In genomic region chr1:233730380-233730779, GRCh38 we compare ENCODE assay signal across 1 cellular context.
TF ChIP-seq lines count a peak whose summit lies in the region.

No MANE protein-coding gene starts in this region.

TF ChIP-seq in K562, 482 proteins besides CTCF, POLR2A, EP300 and RAD21:
- TF ChIP-seq HNRNPL (IDR thresholded peaks at IDR 0.05; ENCODE audit: low read depth, low read length) (no peak), YY1 (IDR thresholded peaks at IDR 0.05; ENCODE audit: borderline replicate concordance in 1 of 3, control insufficient read depth in 1 of 3, extremely low read depth in 1 of 3, insufficient read depth in 3 of 3, insufficient read length in 1 of 3, insufficient replicate concordance in 2 of 3, low read depth in 1 of 3, low read length in 2 of 3) (peak in 1 of 3 experiments; percentile 79), MCM5 (IDR thresholded peaks at IDR 0.05; ENCODE audit: low read depth) (no peak), NR1H2 (CRISPR knock-in tag; IDR thresholded peaks at IDR 0.05) (no peak), RBM25 (IDR thresholded peaks at IDR 0.05; ENCODE audit: low read depth, low read length, severe bottlenecking) (no peak), THAP7 (CRISPR knock-in tag; IDR thresholded peaks at IDR 0.05) (no peak), MXI1 (IDR thresholded peaks at IDR 0.05; ENCODE audit: low read depth, low read length) (no peak), WHSC1 (IDR thresholded peaks at IDR 0.05; ENCODE audit: low read length) (no peak), CBX1 (IDR thresholded peaks at IDR 0.05; ENCODE audit: low read depth) (no peak), POLR2G (IDR thresholded peaks at IDR 0.05; ENCODE audit: low read depth, low read length) (no peak), GATAD2A (IDR thresholded peaks at IDR 0.05) (no peak), NR2C2 (CRISPR knock-in tag; IDR thresholded peaks at IDR 0.05) (no peak), NR2C2 (tag; IDR thresholded peaks at IDR 0.05) (no peak), MTA2 (IDR thresholded peaks at IDR 0.05; ENCODE audit: low read depth) (no peak), SMAD1 (IDR thresholded peaks at IDR 0.05; ENCODE audit: low read depth, low read length, partially characterized antibody) (no peak), RAD51 (IDR thresholded peaks at IDR 0.05; ENCODE audit: borderline replicate concordance, low read depth) (no peak), ZNF3 (CRISPR knock-in tag; IDR thresholded peaks at IDR 0.05) (no peak), CCAR2 (IDR thresholded peaks at IDR 0.05; ENCODE audit: low read depth, low read length) (no peak), CHCHD3 (CRISPR knock-in tag; IDR thresholded peaks at IDR 0.05) (no peak), USF1 (CRISPR knock-in tag; IDR thresholded peaks at IDR 0.05) (peak; percentile 23; the same call in 1 of the 2 replicates), ZNF124 (CRISPR knock-in tag; IDR thresholded peaks at IDR 0.05) (no peak), TFE3 (CRISPR knock-in tag; IDR thresholded peaks at IDR 0.05) (peak; percentile 54), ARID2 (IDR thresholded peaks at IDR 0.05) (no peak), USF2 (CRISPR knock-in tag; IDR thresholded peaks at IDR 0.05) (0 out of 2 replicates have a peak, but pooled peaks have one; percentile 4)
- TF ChIP-seq, protein P1, sequence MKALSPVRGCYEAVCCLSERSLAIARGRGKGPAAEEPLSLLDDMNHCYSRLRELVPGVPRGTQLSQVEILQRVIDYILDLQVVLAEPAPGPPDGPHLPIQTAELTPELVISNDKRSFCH (CRISPR knock-in tag; IDR thresholded peaks at IDR 0.05), result no peak
- TF ChIP-seq, protein P1 (tag; IDR thresholded peaks at IDR 0.05), result no peak
- TF ChIP-seq, protein P2, sequence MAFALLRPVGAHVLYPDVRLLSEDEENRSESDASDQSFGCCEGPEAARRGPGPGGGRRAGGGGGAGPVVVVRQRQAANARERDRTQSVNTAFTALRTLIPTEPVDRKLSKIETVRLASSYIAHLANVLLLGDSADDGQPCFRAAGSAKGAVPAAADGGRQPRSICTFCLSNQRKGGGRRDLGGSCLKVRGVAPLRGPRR (CRISPR knock-in tag; IDR thresholded peaks at IDR 0.05), result no peak
- TF ChIP-seq, protein P3, sequence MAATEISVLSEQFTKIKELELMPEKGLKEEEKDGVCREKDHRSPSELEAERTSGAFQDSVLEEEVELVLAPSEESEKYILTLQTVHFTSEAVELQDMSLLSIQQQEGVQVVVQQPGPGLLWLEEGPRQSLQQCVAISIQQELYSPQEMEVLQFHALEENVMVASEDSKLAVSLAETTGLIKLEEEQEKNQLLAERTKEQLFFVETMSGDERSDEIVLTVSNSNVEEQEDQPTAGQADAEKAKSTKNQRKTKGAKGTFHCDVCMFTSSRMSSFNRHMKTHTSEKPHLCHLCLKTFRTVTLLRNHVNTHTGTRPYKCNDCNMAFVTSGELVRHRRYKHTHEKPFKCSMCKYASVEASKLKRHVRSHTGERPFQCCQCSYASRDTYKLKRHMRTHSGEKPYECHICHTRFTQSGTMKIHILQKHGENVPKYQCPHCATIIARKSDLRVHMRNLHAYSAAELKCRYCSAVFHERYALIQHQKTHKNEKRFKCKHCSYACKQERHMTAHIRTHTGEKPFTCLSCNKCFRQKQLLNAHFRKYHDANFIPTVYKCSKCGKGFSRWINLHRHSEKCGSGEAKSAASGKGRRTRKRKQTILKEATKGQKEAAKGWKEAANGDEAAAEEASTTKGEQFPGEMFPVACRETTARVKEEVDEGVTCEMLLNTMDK (IDR thresholded peaks at IDR 0.05; ENCODE audit: borderline replicate concordance, insufficient read depth, low read depth, low read length, poor library complexity, severe bottlenecking), result no peak
- TF ChIP-seq, protein P4, sequence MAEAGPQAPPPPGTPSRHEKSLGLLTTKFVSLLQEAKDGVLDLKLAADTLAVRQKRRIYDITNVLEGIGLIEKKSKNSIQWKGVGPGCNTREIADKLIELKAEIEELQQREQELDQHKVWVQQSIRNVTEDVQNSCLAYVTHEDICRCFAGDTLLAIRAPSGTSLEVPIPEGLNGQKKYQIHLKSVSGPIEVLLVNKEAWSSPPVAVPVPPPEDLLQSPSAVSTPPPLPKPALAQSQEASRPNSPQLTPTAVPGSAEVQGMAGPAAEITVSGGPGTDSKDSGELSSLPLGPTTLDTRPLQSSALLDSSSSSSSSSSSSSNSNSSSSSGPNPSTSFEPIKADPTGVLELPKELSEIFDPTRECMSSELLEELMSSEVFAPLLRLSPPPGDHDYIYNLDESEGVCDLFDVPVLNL (CRISPR knock-in tag; IDR thresholded peaks at IDR 0.05; ENCODE audit: low read depth), result no peak
- TF ChIP-seq, protein P5, sequence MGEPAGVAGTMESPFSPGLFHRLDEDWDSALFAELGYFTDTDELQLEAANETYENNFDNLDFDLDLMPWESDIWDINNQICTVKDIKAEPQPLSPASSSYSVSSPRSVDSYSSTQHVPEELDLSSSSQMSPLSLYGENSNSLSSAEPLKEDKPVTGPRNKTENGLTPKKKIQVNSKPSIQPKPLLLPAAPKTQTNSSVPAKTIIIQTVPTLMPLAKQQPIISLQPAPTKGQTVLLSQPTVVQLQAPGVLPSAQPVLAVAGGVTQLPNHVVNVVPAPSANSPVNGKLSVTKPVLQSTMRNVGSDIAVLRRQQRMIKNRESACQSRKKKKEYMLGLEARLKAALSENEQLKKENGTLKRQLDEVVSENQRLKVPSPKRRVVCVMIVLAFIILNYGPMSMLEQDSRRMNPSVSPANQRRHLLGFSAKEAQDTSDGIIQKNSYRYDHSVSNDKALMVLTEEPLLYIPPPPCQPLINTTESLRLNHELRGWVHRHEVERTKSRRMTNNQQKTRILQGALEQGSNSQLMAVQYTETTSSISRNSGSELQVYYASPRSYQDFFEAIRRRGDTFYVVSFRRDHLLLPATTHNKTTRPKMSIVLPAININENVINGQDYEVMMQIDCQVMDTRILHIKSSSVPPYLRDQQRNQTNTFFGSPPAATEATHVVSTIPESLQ (CRISPR knock-in tag; IDR thresholded peaks at IDR 0.05), result no peak
- TF ChIP-seq, protein P6, sequence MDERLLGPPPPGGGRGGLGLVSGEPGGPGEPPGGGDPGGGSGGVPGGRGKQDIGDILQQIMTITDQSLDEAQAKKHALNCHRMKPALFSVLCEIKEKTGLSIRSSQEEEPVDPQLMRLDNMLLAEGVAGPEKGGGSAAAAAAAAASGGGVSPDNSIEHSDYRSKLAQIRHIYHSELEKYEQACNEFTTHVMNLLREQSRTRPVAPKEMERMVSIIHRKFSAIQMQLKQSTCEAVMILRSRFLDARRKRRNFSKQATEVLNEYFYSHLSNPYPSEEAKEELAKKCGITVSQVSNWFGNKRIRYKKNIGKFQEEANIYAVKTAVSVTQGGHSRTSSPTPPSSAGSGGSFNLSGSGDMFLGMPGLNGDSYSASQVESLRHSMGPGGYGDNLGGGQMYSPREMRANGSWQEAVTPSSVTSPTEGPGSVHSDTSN (CRISPR knock-in tag; IDR thresholded peaks at IDR 0.05; ENCODE audit: low read depth), result no peak
- TF ChIP-seq, protein P6 (tag; conservative IDR thresholded peaks at IDR 0.05; ENCODE audit: low read depth), result no peak
- TF ChIP-seq, protein P7, sequence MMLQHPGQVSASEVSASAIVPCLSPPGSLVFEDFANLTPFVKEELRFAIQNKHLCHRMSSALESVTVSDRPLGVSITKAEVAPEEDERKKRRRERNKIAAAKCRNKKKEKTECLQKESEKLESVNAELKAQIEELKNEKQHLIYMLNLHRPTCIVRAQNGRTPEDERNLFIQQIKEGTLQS (IDR thresholded peaks at IDR 0.05), result no peak
- TF ChIP-seq, protein P7 (CRISPR knock-in tag; conservative IDR thresholded peaks at IDR 0.05), result no peak
